Comparison of ENCODE assay signal across 9 cellular contexts in the genomic region with DNA sequence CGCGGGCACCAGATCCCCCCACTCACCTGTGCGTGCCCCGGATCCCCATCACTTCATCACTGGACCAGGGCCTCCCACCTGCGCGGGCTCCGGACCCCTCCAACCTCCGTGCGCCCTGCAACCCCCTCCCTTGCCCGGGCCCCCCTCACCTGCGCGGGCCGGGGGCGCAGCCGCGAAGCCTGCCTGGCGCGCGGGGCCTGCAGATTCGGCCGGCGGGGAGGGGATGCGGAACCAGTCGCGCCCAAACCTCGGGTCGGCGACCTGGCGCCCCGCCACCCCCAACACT. TPM values are rescaled to one million over a fixed set of nuclear protein-coding genes. Genes with fewer than 3 reads are reported as not detected.
DNase-seq lines count a peak whose midpoint lies in the region; ATAC-seq, FAIRE-seq and TF ChIP-seq lines count a peak whose summit lies in the region.
"Had no signal": no experiment of that assay in that cellular context is flagged by ENCODE, and none has a peak within 500 bp of the region (broad histone marks: within the 10 kb centered on the region; RNA-seq: fewer than 3 reads in every experiment).

No MANE protein-coding gene starts in this region.

- CTCF ChIA-PET in activated CD8-positive, alpha-beta T cell treated with anti-CD3 and anti-CD28 coated beads, Interleukin-2, amount 10 ng/mL, durations not matched to agents 7 days and 5 days (lab: Charles Lee), result interaction anchor here (0.7 to 1.1 kb wide), 3 partner anchors 30 to 262 kb away, joined by 3 read pairs; no protein-coding TSS in a partner anchor

- WGBS in stomach, 5 donors, result 0 to 3% (median 1%) methylated on average over 7 to 30 of the region's 30 CpGs

- H3K36me3 Mint-ChIP-seq in activated CD8-positive, alpha-beta T cell treated with anti-CD3 and anti-CD28 coated beads, Interleukin-2, amount 10 ng/mL, durations not matched to agents 7 days and 5 days (ENCODE audit: low read depth), result peaks cover 6% of the 10 kb centered on the region

- TF ChIP-seq EP300 in stomach (IDR thresholded peaks at IDR 0.05), result no peak

- H3K4me1 Mint-ChIP-seq in activated CD8-positive, alpha-beta T cell treated with anti-CD3 and anti-CD28 coated beads, Interleukin-2, amount 10 ng/mL, durations not matched to agents 7 days and 5 days (ENCODE audit: low read depth), result peaks cover 19% of the 10 kb centered on the region

- no peak for ATAC-seq in activated CD8-positive, alpha-beta T cell treated with anti-CD3 and anti-CD28 coated beads, Interleukin-2, amount 10 ng/mL, durations not matched to agents 7 days and 5 days

- H3K27me3 ChIP-seq in iPS-18a (ENCODE audit: control insufficient read depth, insufficient read depth, low read length) (no peaks in the 10 kb centered on the region), stomach (no peaks in the 10 kb centered on the region)

- no peak for DNase-seq in HFF-Myc (ENCODE audit: extremely low read depth, low read depth)
- DNase-seq in activated CD8-positive, alpha-beta T cell treated with anti-CD3 and anti-CD28 coated beads, Interleukin-2, amount 10 ng/mL, durations not matched to agents 7 days and 5 days, result no peak
- DNase-seq in stomach, result no peak
- no peak for DNase-seq in central memory CD4-positive, alpha-beta T cell
- no peak for DNase-seq in NCI-H1694 treated with DMSO at 0.1 percent for 48 hours (lab: John Stamatoyannopoulos, UW)
- no peak for DNase-seq in frontal cortex (ENCODE audit: low spot score in 2 of 2)
- no peak for DNase-seq in hypothalamus (lab: John Stamatoyannopoulos, UW)

- H3K27me3 Mint-ChIP-seq in activated CD8-positive, alpha-beta T cell treated with anti-CD3 and anti-CD28 coated beads, Interleukin-2, amount 10 ng/mL, durations not matched to agents 7 days and 5 days (ENCODE audit: low read depth), result no peaks in the 10 kb centered on the region

- H3K27ac ChIP-seq in iPS-18a (ENCODE audit: low read length) (no peak overlapping the region), stomach (peak overlapping the region in 4 of 5 donors; percentile 27 to 76 (median 71))

- peak overlapping the region; percentile 78 for H3K4me3 ChIP-seq in HFF-Myc (replicated peaks; ENCODE audit: low read depth, low read length)
- H3K4me3 ChIP-seq in iPS-18a (ENCODE audit: low read length), result peak overlapping the region; percentile 78
- peak overlapping the region; percentile 78 to 92 (median 86) for H3K4me3 ChIP-seq in stomach

- no peak for TF ChIP-seq POLR2A in stomach (IDR thresholded peaks at IDR 0.05)

- FAIRE-seq in frontal cortex (lab: Jason Lieb, UNC), result no peak

- peak overlapping the region; percentile 69 for H3K4me3 Mint-ChIP-seq in activated CD8-positive, alpha-beta T cell treated with anti-CD3 and anti-CD28 coated beads, Interleukin-2, amount 10 ng/mL, durations not matched to agents 7 days and 5 days

- intact Hi-C loops in stomach (cut with DNase I; ENCODE audit: low total_unique reads), result no loop called here

- peaks cover 1% of the 10 kb centered on the region for H3K36me3 ChIP-seq in iPS-18a (ENCODE audit: control insufficient read depth, low read depth, low read length)
- H3K36me3 ChIP-seq in stomach, result peaks cover 0 to 24% (median 16%) of the 10 kb centered on the region in 4 donors

- no peak for TF ChIP-seq CTCF in HFF-Myc (IDR thresholded peaks at IDR 0.05; ENCODE audit: low read depth, low read length, missing control alignments)
- TF ChIP-seq CTCF in stomach (IDR thresholded peaks at IDR 0.05), result no peak

- peak overlapping the region; percentile 57 for H3K9ac ChIP-seq in iPS-18a (ENCODE audit: low read length)

- no peaks in the 10 kb centered on the region for H3K9me3 Mint-ChIP-seq in activated CD8-positive, alpha-beta T cell treated with anti-CD3 and anti-CD28 coated beads, Interleukin-2, amount 10 ng/mL, durations not matched to agents 7 days and 5 days (ENCODE audit: insufficient read depth)

- H3K9me3 ChIP-seq in iPS-18a (ENCODE audit: control insufficient read depth, low read depth, low read length) (no peaks in the 10 kb centered on the region), stomach (no peaks in the 10 kb centered on the region)

- POLR2A ChIA-PET in activated CD8-positive, alpha-beta T cell treated with anti-CD3 and anti-CD28 coated beads, Interleukin-2, amount 10 ng/mL, durations not matched to agents 7 days and 5 days (lab: Charles Lee), result interaction anchor here (1.2 kb wide), 1 partner anchor 16 kb away, joined by 9 read pairs; the partner anchor contains the start of genes NDUFAF8 and TEPSIN

- H3K27ac Mint-ChIP-seq in activated CD8-positive, alpha-beta T cell treated with anti-CD3 and anti-CD28 coated beads, Interleukin-2, amount 10 ng/mL, durations not matched to agents 7 days and 5 days, result no peak overlapping the region

- H3K4me1 ChIP-seq in iPS-18a (ENCODE audit: control insufficient read depth, low read depth, low read length), result peaks cover 5% of the 10 kb centered on the region
- H3K4me1 ChIP-seq in stomach, result peaks cover 19 to 26% (median 26%) of the 10 kb centered on the region in 4 donors

RNA-seq across cellular contexts. Expression of gene CEP131, which starts 0.2 kb away (rescaled TPM):
- total RNA-seq in activated CD8-positive, alpha-beta T cell treated with anti-CD3 and anti-CD28 coated beads, Interleukin-2, amount 10 ng/mL, durations not matched to agents 7 days and 5 days, result 10 to 100 TPM; 17.9 to 19.0 TPM
- 10 to 100 TPM in 3 of 5 donors, 1 to 10 TPM in 2; 4.8 to 75.0 (median 12.5) TPM for total RNA-seq in stomach
- polyA plus RNA-seq in stomach, result 10 to 100 TPM in 2 of 3 donors, 1 to 10 TPM in 1; 9.9 to 15.7 (median 11.8) TPM
- 13.0 TPM for total RNA-seq in frontal cortex

RNA-seq across cellular contexts. Expression of gene TEPSIN, which starts 16.3 kb away (rescaled TPM):
- 10 to 100 TPM; 43.8 to 52.7 TPM for total RNA-seq in activated CD8-positive, alpha-beta T cell treated with anti-CD3 and anti-CD28 coated beads, Interleukin-2, amount 10 ng/mL, durations not matched to agents 7 days and 5 days
- total RNA-seq in stomach (100 to 1,000 TPM in 2 of 5 donors, 10 to 100 TPM in 2, 1 to 10 TPM in 1; 9.4 to 295 (median 22.3) TPM), frontal cortex (7.3 TPM)
- polyA plus RNA-seq in stomach, result 10 to 100 TPM; 15.1 to 31.6 (median 18.1) TPM

RNA-seq across cellular contexts. Expression of gene NDUFAF8, which starts 16.6 kb away (rescaled TPM):
- 10 to 100 TPM; 42.3 to 48.3 TPM for total RNA-seq in activated CD8-positive, alpha-beta T cell treated with anti-CD3 and anti-CD28 coated beads, Interleukin-2, amount 10 ng/mL, durations not matched to agents 7 days and 5 days
- total RNA-seq in stomach, result 100 to 1,000 TPM in 2 of 5 donors, 10 to 100 TPM in 2, not detected in 1; 14.5 to 185 (median 92.5) TPM
- polyA plus RNA-seq in stomach, result 10 to 100 TPM; 37.7 to 60.8 (median 43.4) TPM
- 5.7 TPM for total RNA-seq in frontal cortex

RNA-seq across cellular contexts. Expression of gene AATK, which starts 56.5 kb away (rescaled TPM):
- 1 to 10 TPM in 1 of 2 experiments, under 1 TPM in 1; 0.71 to 1.1 TPM for total RNA-seq in activated CD8-positive, alpha-beta T cell treated with anti-CD3 and anti-CD28 coated beads, Interleukin-2, amount 10 ng/mL, durations not matched to agents 7 days and 5 days
- total RNA-seq in stomach (10 to 100 TPM in 4 of 5 donors, under 1 TPM in 1; 0.87 to 31.7 (median 10.9) TPM), frontal cortex (8.2 TPM)
- polyA plus RNA-seq in stomach, result 1 to 10 TPM; 1.7 to 4.1 (median 3.1) TPM

RNA-seq across cellular contexts. Expression of gene PVALEF, which starts 57.3 kb away (rescaled TPM):
- total RNA-seq in activated CD8-positive, alpha-beta T cell treated with anti-CD3 and anti-CD28 coated beads, Interleukin-2, amount 10 ng/mL, durations not matched to agents 7 days and 5 days, result not detected
- not detected for total RNA-seq in stomach
- not detected for polyA plus RNA-seq in stomach
- total RNA-seq in frontal cortex, result not detected
- total RNA-seq: myocyte had no signal
